ENCODE assay signal across 36 cellular contexts in genomic region chr10:118499186-118499585, GRCh38.
"Had no signal": no experiment of that assay in that cellular context is flagged by ENCODE, and none has a peak within 500 bp of the region (broad histone marks: within the 10 kb centered on the region; RNA-seq: fewer than 3 reads in every experiment).

No MANE protein-coding gene starts in this region.

- H3K9me3 ChIP-seq: ascending aorta had no signal

- H3K4me3 ChIP-seq: ascending aorta, cardiac muscle cell had no signal

- H3K27ac ChIP-seq: ascending aorta, cardiac muscle cell, WERI-Rb-1 had no signal

- H3K36me3 ChIP-seq: ascending aorta, cardiac muscle cell, WERI-Rb-1 had no signal

- H3K36me3 Mint-ChIP-seq: activated CD8-positive, alpha-beta memory T cell treated with anti-CD3 and anti-CD28 coated beads, Interleukin-2, amount 10 ng/mL, durations not matched to agents 7 days and 5 days; activated naive CD4-positive, alpha-beta T cell treated with anti-CD3 and anti-CD28 coated beads, Interleukin-2, amount 10 ng/mL, durations not matched to agents 7 days and 5 days; activated naive CD4-positive, alpha-beta T cell treated with anti-CD3 and anti-CD28 coated beads, Interleukin-2, amount 50 U/mL, for 24 hours; activated naive CD8-positive, alpha-beta T cell treated with anti-CD3 and anti-CD28 coated beads, Interleukin-2, amount 10 ng/mL, durations not matched to agents 7 days and 5 days; brain; WTC11 had no signal

- H3K27ac Mint-ChIP-seq: activated CD4-positive, alpha-beta memory T cell treated with anti-CD3 and anti-CD28 coated beads, Interleukin-2, amount 10 ng/mL, durations not matched to agents 7 days and 5 days; activated CD4-positive, alpha-beta T cell treated with anti-CD3 and anti-CD28 coated beads for 36 hours; activated CD4-positive, alpha-beta T cell treated with anti-CD3 and anti-CD28 coated beads, Interleukin-2, amount 10 ng/mL, durations not matched to agents 7 days and 5 days; activated CD8-positive, alpha-beta memory T cell treated with anti-CD3 and anti-CD28 coated beads, Interleukin-2, amount 10 ng/mL, durations not matched to agents 7 days and 5 days; activated CD8-positive, alpha-beta T cell treated with anti-CD3 and anti-CD28 coated beads, Interleukin-2, amount 10 ng/mL, durations not matched to agents 7 days and 5 days; activated naive CD4-positive, alpha-beta T cell treated with anti-CD3 and anti-CD28 coated beads, Interleukin-2, amount 10 ng/mL, durations not matched to agents 7 days and 5 days; activated naive CD4-positive, alpha-beta T cell treated with anti-CD3 and anti-CD28 coated beads, Interleukin-2, amount 50 U/mL, for 24 hours; activated naive CD8-positive, alpha-beta T cell; activated naive CD8-positive, alpha-beta T cell treated with anti-CD3 and anti-CD28 coated beads, Interleukin-2, amount 10 ng/mL, durations not matched to agents 7 days and 5 days; activated naive CD8-positive, alpha-beta T cell treated with anti-CD3 and anti-CD28 coated beads, Interleukin-2, amount 50 U/mL, for 24 hours; activated T-cell treated with anti-CD3 and anti-CD28 coated beads, Interleukin-2, amount 50 U/mL, for 24 hours; activated T-helper 2 cell treated with anti-CD3 and anti-CD28 coated beads, Interferon-gamma antibody, Interleukin-2, Interleukin-4, amounts not matched to agents 10 μg/mL and 5 μg/mL and 100 μg/mL, durations not matched to agents 14 hours and 24 hours and 36 hours; T-helper 1 cell treated with Interleukin-12 subunit alpha and Interleukin-12 subunit beta and Interleukin-4 antibody, amounts not matched to agents 30 μg/mL and 1 μg/mL, for 36 hours; T-helper 2 cell treated with Interferon-gamma antibody and Interleukin-4, amounts not matched to agents 5 μg/mL and 100 μg/mL, for 36 hours; WTC11 had no signal

- H3K4me1 ChIP-seq: ascending aorta had no signal

- H3K9me3 Mint-ChIP-seq: activated CD4-positive, alpha-beta memory T cell treated with anti-CD3 and anti-CD28 coated beads, Interleukin-2, amount 10 ng/mL, durations not matched to agents 7 days and 5 days; activated CD4-positive, alpha-beta T cell treated with anti-CD3 and anti-CD28 coated beads, Interleukin-2, amount 10 ng/mL, durations not matched to agents 7 days and 5 days; activated naive CD4-positive, alpha-beta T cell treated with anti-CD3 and anti-CD28 coated beads, Interleukin-2, amount 10 ng/mL, durations not matched to agents 7 days and 5 days; activated naive CD4-positive, alpha-beta T cell treated with anti-CD3 and anti-CD28 coated beads, Interleukin-2, amount 50 U/mL, for 24 hours; activated naive CD8-positive, alpha-beta T cell treated with anti-CD3 and anti-CD28 coated beads, Interleukin-2, amount 10 ng/mL, durations not matched to agents 7 days and 5 days; activated naive CD8-positive, alpha-beta T cell treated with anti-CD3 and anti-CD28 coated beads, Interleukin-2, amount 50 U/mL, for 24 hours; activated T-cell treated with anti-CD3 and anti-CD28 coated beads, Interleukin-2, amount 50 U/mL, for 24 hours; activated T-helper 2 cell treated with anti-CD3 and anti-CD28 coated beads, Interferon-gamma antibody, Interleukin-2, Interleukin-4, amounts not matched to agents 10 μg/mL and 5 μg/mL and 100 μg/mL, durations not matched to agents 14 hours and 24 hours and 36 hours; T-helper 1 cell treated with Interleukin-12 subunit alpha and Interleukin-12 subunit beta and Interleukin-4 antibody, amounts not matched to agents 30 μg/mL and 1 μg/mL, for 36 hours; T-helper 2 cell treated with Interferon-gamma antibody and Interleukin-4, amounts not matched to agents 5 μg/mL and 100 μg/mL, for 36 hours had no signal

- H3K27me3 ChIP-seq: ascending aorta, cardiac muscle cell had no signal

- H3K4me3 Mint-ChIP-seq: activated CD4-positive, alpha-beta memory T cell treated with anti-CD3 and anti-CD28 coated beads, Interleukin-2, amount 10 ng/mL, durations not matched to agents 7 days and 5 days; activated CD4-positive, alpha-beta T cell treated with anti-CD3 and anti-CD28 coated beads for 36 hours; activated CD4-positive, alpha-beta T cell treated with anti-CD3 and anti-CD28 coated beads, Interleukin-2, amount 10 ng/mL, durations not matched to agents 7 days and 5 days; activated CD8-positive, alpha-beta memory T cell treated with anti-CD3 and anti-CD28 coated beads, Interleukin-2, amount 10 ng/mL, durations not matched to agents 7 days and 5 days; activated CD8-positive, alpha-beta T cell treated with anti-CD3 and anti-CD28 coated beads, Interleukin-2, amount 10 ng/mL, durations not matched to agents 7 days and 5 days; activated naive CD4-positive, alpha-beta T cell treated with anti-CD3 and anti-CD28 coated beads, Interleukin-2, amount 10 ng/mL, durations not matched to agents 7 days and 5 days; activated naive CD4-positive, alpha-beta T cell treated with anti-CD3 and anti-CD28 coated beads, Interleukin-2, amount 50 U/mL, for 24 hours; activated naive CD8-positive, alpha-beta T cell; activated naive CD8-positive, alpha-beta T cell treated with anti-CD3 and anti-CD28 coated beads, Interleukin-2, amount 10 ng/mL, durations not matched to agents 7 days and 5 days; activated naive CD8-positive, alpha-beta T cell treated with anti-CD3 and anti-CD28 coated beads, Interleukin-2, amount 50 U/mL, for 24 hours; activated T-cell treated with anti-CD3 and anti-CD28 coated beads, Interleukin-2, amount 50 U/mL, for 24 hours; brain; T-helper 1 cell treated with Interleukin-12 subunit alpha and Interleukin-12 subunit beta and Interleukin-4 antibody, amounts not matched to agents 30 μg/mL and 1 μg/mL, for 36 hours; T-helper 2 cell treated with Interferon-gamma antibody and Interleukin-4, amounts not matched to agents 5 μg/mL and 100 μg/mL, for 36 hours; WTC11 had no signal

- ATAC-seq: activated CD4-positive, alpha-beta T cell treated with anti-CD3 and anti-CD28 coated beads for 36 hours; activated CD4-positive, CD25-positive, alpha-beta regulatory T cell treated with anti-CD3 and anti-CD28 coated beads, Interleukin-2, amount 50 U/mL, for 24 hours; activated CD8-positive, alpha-beta memory T cell treated with anti-CD3 and anti-CD28 coated beads, Interleukin-2, amount 10 ng/mL, durations not matched to agents 7 days and 5 days; activated CD8-positive, alpha-beta T cell treated with anti-CD3 and anti-CD28 coated beads, Interleukin-2, amount 10 ng/mL, durations not matched to agents 7 days and 5 days; activated naive CD8-positive, alpha-beta T cell treated with anti-CD3 and anti-CD28 coated beads, Interleukin-2, amount 50 U/mL, for 24 hours; WTC11 had no signal

- DNase-seq: activated CD4-positive, alpha-beta memory T cell treated with anti-CD3 and anti-CD28 coated beads, Interleukin-2, amount 10 ng/mL, durations not matched to agents 7 days and 5 days; activated CD4-positive, alpha-beta T cell treated with anti-CD3 and anti-CD28 coated beads for 1 hour; activated CD4-positive, alpha-beta T cell treated with anti-CD3 and anti-CD28 coated beads for 36 hours; activated CD4-positive, alpha-beta T cell treated with anti-CD3 and anti-CD28 coated beads for 48 hours; activated CD4-positive, alpha-beta T cell treated with anti-CD3 and anti-CD28 coated beads, Interleukin-2, amount 10 ng/mL, durations not matched to agents 7 days and 5 days; activated CD4-positive, alpha-beta T cell treated with anti-CD3 and anti-CD28 coated beads, Interleukin-2, amount 50 U/mL, for 48 hours; activated CD4-positive, CD25-positive, alpha-beta regulatory T cell; activated CD8-positive, alpha-beta memory T cell treated with anti-CD3 and anti-CD28 coated beads for 24 hours; activated CD8-positive, alpha-beta memory T cell treated with anti-CD3 and anti-CD28 coated beads, Interleukin-2, amount 10 ng/mL, durations not matched to agents 7 days and 5 days; activated CD8-positive, alpha-beta memory T cell treated with anti-CD3 and anti-CD28 coated beads, Interleukin-2, amount 50 U/mL, for 48 hours; activated CD8-positive, alpha-beta T cell treated with anti-CD3 and anti-CD28 coated beads, Interleukin-2, amount 10 ng/mL, durations not matched to agents 7 days and 5 days; activated effector memory CD4-positive, alpha-beta T cell treated with Interleukin-2 at 50 U/mL for 16 hours; activated gamma-delta T cell; activated naive CD4-positive, alpha-beta T cell treated with anti-CD3 and anti-CD28 coated beads, Interleukin-2, amount 10 ng/mL, durations not matched to agents 7 days and 5 days; activated naive CD4-positive, alpha-beta T cell treated with Interleukin-2 at 50 U/mL for 16 hours; activated naive CD8-positive, alpha-beta T cell treated with anti-CD3 and anti-CD28 coated beads, Interleukin-2, amount 10 ng/mL, durations not matched to agents 7 days and 5 days; activated naive CD8-positive, alpha-beta T cell treated with anti-CD3 and anti-CD28 coated beads, Interleukin-2, amount 50 U/mL, for 24 hours; activated T-cell treated with anti-CD3 and anti-CD28 coated beads, Interleukin-2, amount 50 U/mL, for 24 hours; activated T-cell treated with anti-CD3 and anti-CD28 coated beads, Interleukin-2, amount 50 U/mL, for 48 hours; anterior cingulate cortex; caudate nucleus; SW 1271; T-helper 1 cell; T-helper 2 cell; T-helper 9 cell; WERI-Rb-1 had no signal

- H3K4me1 Mint-ChIP-seq: activated CD4-positive, alpha-beta memory T cell treated with anti-CD3 and anti-CD28 coated beads, Interleukin-2, amount 10 ng/mL, durations not matched to agents 7 days and 5 days; activated CD4-positive, alpha-beta T cell treated with anti-CD3 and anti-CD28 coated beads for 36 hours; activated CD4-positive, alpha-beta T cell treated with anti-CD3 and anti-CD28 coated beads, Interleukin-2, amount 10 ng/mL, durations not matched to agents 7 days and 5 days; activated naive CD4-positive, alpha-beta T cell treated with anti-CD3 and anti-CD28 coated beads, Interleukin-2, amount 10 ng/mL, durations not matched to agents 7 days and 5 days had no signal
